Comparison of ENCODE assay signal across 27 cellular contexts in genomic region chr14:69531135-69531534, GRCh38. TPM values are rescaled to one million over a fixed set of nuclear protein-coding genes. Genes with fewer than 3 reads are reported as not detected.
"Had no signal": no experiment of that assay in that cellular context is flagged by ENCODE, and none has a peak within 500 bp of the region (broad histone marks: within the 10 kb centered on the region; RNA-seq: fewer than 3 reads in every experiment).

No MANE protein-coding gene starts in this region.

- ATAC-seq: activated CD4-positive, CD25-positive, alpha-beta regulatory T cell treated with anti-CD3 and anti-CD28 coated beads, Interleukin-2, amount 50 U/mL, for 24 hours; activated T-cell treated with anti-CD3 and anti-CD28 coated beads, Interleukin-2, amount 50 U/mL, for 72 hours; gastrocnemius medialis; natural killer cell; stimulated activated memory B cell treated with anti-CD40 and anti-IgM and Interleukin-4, amounts not matched to agents 10 μg/mL and 1 μg/mL and 100 μg/mL, for 72 hours had no signal

- DNase-seq: activated CD4-positive, alpha-beta memory T cell treated with anti-CD3 and anti-CD28 coated beads, Interleukin-2, amount 10 ng/mL, durations not matched to agents 7 days and 5 days; activated effector memory CD4-positive, alpha-beta T cell treated with Interleukin-2 at 50 U/mL for 16 hours; activated naive CD4-positive, alpha-beta T cell treated with anti-CD3 and anti-CD28 coated beads for 36 hours; activated naive CD8-positive, alpha-beta T cell treated with anti-CD3 and anti-CD28 coated beads, Interleukin-2, amount 10 ng/mL, durations not matched to agents 7 days and 5 days; activated T-cell treated with anti-CD3 and anti-CD28 coated beads, Interleukin-2, amount 50 U/mL, for 72 hours; amniotic stem cell; colonic mucosa; endodermal cell; esophagus squamous epithelium; gastrocnemius medialis; hippocampal formation; kidney glomerular epithelial cell; left ventricle myocardium inferior; natural killer cell; sigmoid colon; stimulated activated CD4-positive, alpha-beta T cell treated with anti-CD3 and anti-CD28 coated beads, Interleukin-15, amount 100 ng/mL, for 24 hours; stomach; trophoblast cell had no signal

- H3K36me3 ChIP-seq: breast epithelium, colonic mucosa, esophagus squamous epithelium, gastrocnemius medialis, left ventricle myocardium inferior, sigmoid colon, stomach had no signal

- H3K4me1 ChIP-seq: breast epithelium, colonic mucosa, left ventricle myocardium inferior, sigmoid colon had no signal

- H3K9me3 ChIP-seq: breast epithelium, colonic mucosa, esophagus squamous epithelium, gastrocnemius medialis, left ventricle myocardium inferior, sigmoid colon, stomach had no signal

- H3K27ac ChIP-seq: colonic mucosa, gastrocnemius medialis, left ventricle myocardium inferior, sigmoid colon, stomach had no signal

- H3K27me3 ChIP-seq: breast epithelium, colonic mucosa, gastrocnemius medialis had no signal

- H3K4me3 ChIP-seq: breast epithelium, colonic mucosa, esophagus squamous epithelium, gastrocnemius medialis, left ventricle myocardium inferior, sigmoid colon, smooth muscle cell, stomach had no signal

RNA-seq across cellular contexts. Expression of gene CCDC177, which starts 43.5 kb away (rescaled TPM):
- total RNA-seq: activated CD4-positive, alpha-beta memory T cell treated with anti-CD3 and anti-CD28 coated beads, Interleukin-2, amount 10 ng/mL, durations not matched to agents 7 days and 5 days; activated CD4-positive, alpha-beta T cell treated with anti-CD3 and anti-CD28 coated beads, Interleukin-2, amount 10 ng/mL, durations not matched to agents 24 days and 14 days; activated naive CD4-positive, alpha-beta T cell treated with anti-CD3 and anti-CD28 coated beads for 36 hours; activated naive CD8-positive, alpha-beta T cell treated with anti-CD3 and anti-CD28 coated beads, Interleukin-2, amount 10 ng/mL, durations not matched to agents 7 days and 5 days; activated T-cell treated with anti-CD3 and anti-CD28 coated beads, Interleukin-2, amount 50 U/mL, for 72 hours; colonic mucosa; gastrocnemius medialis; left ventricle myocardium inferior; lung microvascular endothelial cell; natural killer cell; osteoblast; posterior vena cava; renal cortical epithelial cell; sigmoid colon; smooth muscle cell had no signal

RNA-seq across cellular contexts. Expression of gene PLEKHD1, which starts 46.6 kb away (rescaled TPM):
- total RNA-seq: activated naive CD4-positive, alpha-beta T cell treated with anti-CD3 and anti-CD28 coated beads for 36 hours; lung microvascular endothelial cell; smooth muscle cell had no signal
